In the genomic region with DNA sequence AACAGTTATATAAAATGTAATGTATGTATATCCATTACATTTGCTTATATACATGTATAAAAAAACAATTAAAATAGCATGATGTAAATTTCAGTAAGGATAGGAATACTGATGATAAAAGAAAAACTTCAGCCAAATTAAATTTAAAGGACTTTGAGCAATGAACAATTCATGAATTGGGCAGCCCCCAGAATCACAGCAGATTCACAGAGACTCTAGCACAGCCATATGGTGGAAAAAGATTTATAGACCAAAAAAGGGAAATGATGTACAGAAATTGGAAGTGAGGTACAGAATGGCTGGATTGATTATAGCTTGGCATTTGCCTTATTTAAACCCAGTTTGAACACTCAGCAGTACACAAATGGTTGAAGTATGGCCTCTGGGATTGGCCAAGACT, we compare ENCODE assay signal across 37 cellular contexts. TPM values are rescaled to one million over a fixed set of nuclear protein-coding genes. Genes with fewer than 3 reads are reported as not detected.
"Had no signal": no experiment of that assay in that cellular context is flagged by ENCODE, and none has a peak within 500 bp of the region (broad histone marks: within the 10 kb centered on the region; RNA-seq: fewer than 3 reads in every experiment).

No MANE protein-coding gene starts in this region.

- H3K27ac ChIP-seq: adrenal gland, ascending aorta, body of pancreas, brain microvascular endothelial cell, breast epithelium, cardiac muscle cell had no signal

- H3K4me3 ChIP-seq: adrenal gland, ascending aorta, body of pancreas, breast epithelium, cardiac muscle cell had no signal

- H3K9me3 Mint-ChIP-seq: activated naive CD4-positive, alpha-beta T cell treated with anti-CD3 and anti-CD28 coated beads for 36 hours; activated naive CD4-positive, alpha-beta T cell treated with anti-CD3 and anti-CD28 coated beads, Interleukin-2, amount 10 ng/mL, durations not matched to agents 7 days and 5 days; activated naive CD4-positive, alpha-beta T cell treated with anti-CD3 and anti-CD28 coated beads, Interleukin-2, amount 50 U/mL, for 24 hours; activated naive CD4-positive, alpha-beta T cell treated with anti-CD3 and anti-CD28 coated beads, Interleukin-2, amount 50 U/mL, for 72 hours; activated naive CD8-positive, alpha-beta T cell treated with anti-CD3 and anti-CD28 coated beads, Interleukin-2, amount 10 ng/mL, durations not matched to agents 7 days and 5 days; activated naive CD8-positive, alpha-beta T cell treated with anti-CD3 and anti-CD28 coated beads, Interleukin-2, amount 50 U/mL, for 24 hours; activated T-cell treated with anti-CD3 and anti-CD28 coated beads, Interleukin-2, amount 50 U/mL, for 24 hours; activated T-cell treated with anti-CD3 and anti-CD28 coated beads, Interleukin-2, amount 50 U/mL, for 4 hours; activated T-cell treated with anti-CD3 and anti-CD28 coated beads, Interleukin-2, amount 50 U/mL, for 72 hours; activated T-helper 1 cell treated with anti-CD3 and anti-CD28 coated beads, Interleukin-12 subunit alpha, Interleukin-12 subunit beta, Interleukin-2, Interleukin-4 antibody, amounts not matched to agents 30 ng/mL and 10 ng/mL and 1 ng/mL, durations not matched to agents 14 hours and 24 hours and 36 hours; activated T-helper 17 cell treated with anti-CD3 and anti-CD28 coated beads, Interleukin-2, amount 50 U/mL, for 72 hours; activated T-helper 2 cell treated with anti-CD3 and anti-CD28 coated beads, Interferon-gamma antibody, Interleukin-2, Interleukin-4, amounts not matched to agents 10 μg/mL and 5 μg/mL and 100 μg/mL, durations not matched to agents 14 hours and 24 hours and 36 hours; brain; central memory CD8-positive, alpha-beta T cell had no signal

- H3K36me3 Mint-ChIP-seq: activated naive CD4-positive, alpha-beta T cell treated with anti-CD3 and anti-CD28 coated beads, Interleukin-2, amount 10 ng/mL, durations not matched to agents 7 days and 5 days had no signal

- H3K27ac Mint-ChIP-seq: activated naive CD4-positive, alpha-beta T cell treated with anti-CD3 and anti-CD28 coated beads for 36 hours; activated naive CD4-positive, alpha-beta T cell treated with anti-CD3 and anti-CD28 coated beads, Interleukin-2, amount 10 ng/mL, durations not matched to agents 7 days and 5 days; activated naive CD4-positive, alpha-beta T cell treated with anti-CD3 and anti-CD28 coated beads, Interleukin-2, amount 50 U/mL, for 24 hours; activated naive CD4-positive, alpha-beta T cell treated with anti-CD3 and anti-CD28 coated beads, Interleukin-2, amount 50 U/mL, for 72 hours; activated naive CD8-positive, alpha-beta T cell; activated naive CD8-positive, alpha-beta T cell treated with anti-CD3 and anti-CD28 coated beads, Interleukin-2, amount 10 ng/mL, durations not matched to agents 7 days and 5 days; activated naive CD8-positive, alpha-beta T cell treated with anti-CD3 and anti-CD28 coated beads, Interleukin-2, amount 50 U/mL, for 24 hours; activated T-cell treated with anti-CD3 and anti-CD28 coated beads, Interleukin-2, amount 50 U/mL, for 24 hours; activated T-cell treated with anti-CD3 and anti-CD28 coated beads, Interleukin-2, amount 50 U/mL, for 72 hours; activated T-helper 1 cell treated with anti-CD3 and anti-CD28 coated beads, Interleukin-12 subunit alpha, Interleukin-12 subunit beta, Interleukin-2, Interleukin-4 antibody, amounts not matched to agents 30 ng/mL and 10 ng/mL and 1 ng/mL, durations not matched to agents 14 hours and 24 hours and 36 hours; activated T-helper 17 cell treated with anti-CD3 and anti-CD28 coated beads, Interleukin-2, amount 50 U/mL, for 72 hours; activated T-helper 2 cell treated with anti-CD3 and anti-CD28 coated beads, Interferon-gamma antibody, Interleukin-2, Interleukin-4, amounts not matched to agents 10 μg/mL and 5 μg/mL and 100 μg/mL, durations not matched to agents 14 hours and 24 hours and 36 hours; brain had no signal

- H3K36me3 ChIP-seq: adrenal gland, brain microvascular endothelial cell, breast epithelium, cardiac muscle cell had no signal

- H3K9me3 ChIP-seq: adrenal gland, ascending aorta, body of pancreas, breast epithelium had no signal

- DNase-seq: activated effector memory CD4-positive, alpha-beta T cell treated with anti-CD3 and anti-CD28 coated beads, Interleukin-2, amount 50 U/mL, for 16 hours; activated effector memory CD4-positive, alpha-beta T cell treated with Interleukin-2 at 50 U/mL for 16 hours; activated gamma-delta T cell; activated gamma-delta T cell treated with Interleukin-2 at 50 U/mL for 16 hours; activated naive CD4-positive, alpha-beta T cell; activated naive CD4-positive, alpha-beta T cell treated with anti-CD3 and anti-CD28 coated beads for 36 hours; activated naive CD4-positive, alpha-beta T cell treated with anti-CD3 and anti-CD28 coated beads, Interleukin-2, amount 10 ng/mL, durations not matched to agents 7 days and 5 days; activated naive CD4-positive, alpha-beta T cell treated with anti-CD3 and anti-CD28 coated beads, Interleukin-2, amount 50 U/mL, for 16 hours; activated naive CD4-positive, alpha-beta T cell treated with Interleukin-2 at 50 U/mL for 16 hours; activated naive CD8-positive, alpha-beta T cell treated with anti-CD3 and anti-CD28 coated beads, Interleukin-2, amount 10 ng/mL, durations not matched to agents 7 days and 5 days; activated naive CD8-positive, alpha-beta T cell treated with anti-CD3 and anti-CD28 coated beads, Interleukin-2, amount 50 U/mL, for 24 hours; activated T-cell treated with anti-CD3 and anti-CD28 coated beads for 4 hours; activated T-cell treated with anti-CD3 and anti-CD28 coated beads, Interleukin-2, amount 50 U/mL, for 1 hour; activated T-cell treated with anti-CD3 and anti-CD28 coated beads, Interleukin-2, amount 50 U/mL, for 24 hours; activated T-cell treated with anti-CD3 and anti-CD28 coated beads, Interleukin-2, amount 50 U/mL, for 4 hours; activated T-cell treated with anti-CD3 and anti-CD28 coated beads, Interleukin-2, amount 50 U/mL, for 48 hours; activated T-cell treated with anti-CD3 and anti-CD28 coated beads, Interleukin-2, amount 50 U/mL, for 72 hours; adrenal gland; amniotic stem cell; amygdala; aorta; body of pancreas; brain microvascular endothelial cell; caudate nucleus; cerebellar nuclear complex had no signal

- FAIRE-seq: bronchial epithelial cell had no signal

- H3K4me3 Mint-ChIP-seq: activated naive CD4-positive, alpha-beta T cell treated with anti-CD3 and anti-CD28 coated beads for 36 hours; activated naive CD4-positive, alpha-beta T cell treated with anti-CD3 and anti-CD28 coated beads, Interleukin-2, amount 10 ng/mL, durations not matched to agents 7 days and 5 days; activated naive CD4-positive, alpha-beta T cell treated with anti-CD3 and anti-CD28 coated beads, Interleukin-2, amount 50 U/mL, for 24 hours; activated naive CD8-positive, alpha-beta T cell; activated naive CD8-positive, alpha-beta T cell treated with anti-CD3 and anti-CD28 coated beads, Interleukin-2, amount 10 ng/mL, durations not matched to agents 7 days and 5 days; activated naive CD8-positive, alpha-beta T cell treated with anti-CD3 and anti-CD28 coated beads, Interleukin-2, amount 50 U/mL, for 24 hours; activated T-cell treated with anti-CD3 and anti-CD28 coated beads, Interleukin-2, amount 50 U/mL, for 24 hours; activated T-cell treated with anti-CD3 and anti-CD28 coated beads, Interleukin-2, amount 50 U/mL, for 4 hours; activated T-cell treated with anti-CD3 and anti-CD28 coated beads, Interleukin-2, amount 50 U/mL, for 72 hours; activated T-helper 1 cell treated with anti-CD3 and anti-CD28 coated beads, Interleukin-12 subunit alpha, Interleukin-12 subunit beta, Interleukin-2, Interleukin-4 antibody, amounts not matched to agents 30 ng/mL and 10 ng/mL and 1 ng/mL, durations not matched to agents 14 hours and 24 hours and 36 hours; activated T-helper 17 cell treated with anti-CD3 and anti-CD28 coated beads, Interleukin-2, amount 50 U/mL, for 72 hours; brain; central memory CD8-positive, alpha-beta T cell had no signal

- H3K27me3 ChIP-seq: ascending aorta, body of pancreas, brain microvascular endothelial cell, cardiac muscle cell had no signal

- H3K4me1 ChIP-seq: adrenal gland, ascending aorta, body of pancreas, breast epithelium had no signal

- H3K27me3 Mint-ChIP-seq: activated naive CD4-positive, alpha-beta T cell treated with anti-CD3 and anti-CD28 coated beads, Interleukin-2, amount 10 ng/mL, durations not matched to agents 7 days and 5 days; activated naive CD4-positive, alpha-beta T cell treated with anti-CD3 and anti-CD28 coated beads, Interleukin-2, amount 50 U/mL, for 24 hours; activated naive CD8-positive, alpha-beta T cell; activated naive CD8-positive, alpha-beta T cell treated with anti-CD3 and anti-CD28 coated beads, Interleukin-2, amount 10 ng/mL, durations not matched to agents 7 days and 5 days; activated naive CD8-positive, alpha-beta T cell treated with anti-CD3 and anti-CD28 coated beads, Interleukin-2, amount 50 U/mL, for 24 hours; activated T-helper 17 cell treated with anti-CD3 and anti-CD28 coated beads, Interleukin-2, amount 50 U/mL, for 72 hours; brain; central memory CD8-positive, alpha-beta T cell had no signal

RNA-seq across cellular contexts. Expression of gene RAB40AL, which starts 34.7 kb away (rescaled TPM):
- total RNA-seq: ascending aorta had no signal
